ENCODE assay signal across 10 cellular contexts in genomic region chr1:41423511-41424191, GRCh38.
DNase-seq lines count a peak whose midpoint lies in the region; ATAC-seq and TF ChIP-seq lines count a peak whose summit lies in the region.
"Had no signal": no experiment of that assay in that cellular context is flagged by ENCODE, and none has a peak within 500 bp of the region (broad histone marks: within the 10 kb centered on the region; RNA-seq: fewer than 3 reads in every experiment).

No MANE protein-coding gene starts in this region.

- peaks cover 5% of the 10 kb centered on the region for H3K27me3 Mint-ChIP-seq in activated naive CD8-positive, alpha-beta T cell treated with anti-CD3 and anti-CD28 coated beads for 36 hours
- H3K27me3 Mint-ChIP-seq in activated naive CD8-positive, alpha-beta T cell treated with anti-CD3 and anti-CD28 coated beads, Interleukin-2, amount 50 U/mL, for 24 hours: peaks cover 2% of the 10 kb centered on the region
- H3K27me3 Mint-ChIP-seq in effector memory CD8-positive, alpha-beta T cell: peaks cover 16 to 37% of the 10 kb centered on the region in 2 donors

- no peak overlapping the region for H3K27ac Mint-ChIP-seq in activated naive CD8-positive, alpha-beta T cell treated with anti-CD3 and anti-CD28 coated beads for 36 hours
- no peak overlapping the region for H3K27ac Mint-ChIP-seq in activated naive CD8-positive, alpha-beta T cell treated with anti-CD3 and anti-CD28 coated beads, Interleukin-2, amount 50 U/mL, for 24 hours
- no peak overlapping the region for H3K27ac Mint-ChIP-seq in effector memory CD8-positive, alpha-beta T cell
- H3K27ac Mint-ChIP-seq: stimulated activated memory B cell treated with anti-CD40 and anti-IgM and Interleukin-4, amounts not matched to agents 10 μg/mL and 1 μg/mL and 100 μg/mL, for 72 hours had no signal

- TF ChIP-seq CTCF in brain microvascular endothelial cell (IDR thresholded peaks at IDR 0.05; ENCODE audit: low read depth, low read length, missing control alignments) (peak; percentile 40), upper lobe of left lung (IDR thresholded peaks at IDR 0.05) (peak in 5 of 6 experiments; percentile 14 to 45 (median 25))

- 59 to 75% methylated on average over 13 to 34 of the region's 38 CpGs for WGBS in upper lobe of left lung, 2 donors

- H3K36me3 ChIP-seq in brain microvascular endothelial cell (replicated peaks) (no peaks in the 10 kb centered on the region), upper lobe of left lung (no peaks in the 10 kb centered on the region)

- H3K9me3 ChIP-seq in upper lobe of left lung: no peaks in the 10 kb centered on the region

- peaks cover 3 to 13% (median 9%) of the 10 kb centered on the region in 4 donors for H3K4me1 ChIP-seq in upper lobe of left lung

- H3K4me3 Mint-ChIP-seq in activated naive CD8-positive, alpha-beta T cell treated with anti-CD3 and anti-CD28 coated beads for 36 hours: no peak overlapping the region
- H3K4me3 Mint-ChIP-seq in activated naive CD8-positive, alpha-beta T cell treated with anti-CD3 and anti-CD28 coated beads, Interleukin-2, amount 50 U/mL, for 24 hours: no peak overlapping the region
- no peak overlapping the region for H3K4me3 Mint-ChIP-seq in effector memory CD8-positive, alpha-beta T cell
- H3K4me3 Mint-ChIP-seq: stimulated activated memory B cell treated with anti-CD40 and anti-IgM and Interleukin-4, amounts not matched to agents 10 μg/mL and 1 μg/mL and 100 μg/mL, for 72 hours had no signal

- no peak overlapping the region for H3K27ac ChIP-seq in brain microvascular endothelial cell
- peak overlapping the region in 1 of 4 donors; percentile 8 for H3K27ac ChIP-seq in upper lobe of left lung

- DNase-seq in activated naive CD8-positive, alpha-beta T cell treated with anti-CD3 and anti-CD28 coated beads for 36 hours: peak; percentile 7
- no peak for DNase-seq in activated naive CD8-positive, alpha-beta T cell treated with anti-CD3 and anti-CD28 coated beads, Interleukin-2, amount 50 U/mL, for 24 hours
- DNase-seq in brain microvascular endothelial cell (no peak), left lobe of liver (ENCODE audit: low spot score) (peak; percentile 58), upper lobe of left lung (peak in 1 of 2 donors; percentile 83), GM19240 (ENCODE audit: insufficient read length, low spot score) (no peak), hippocampal formation (lab: John Stamatoyannopoulos, UW) (no peak)
- DNase-seq in effector memory CD8-positive, alpha-beta T cell: no peak
- DNase-seq: stimulated activated CD4-positive, alpha-beta T cell treated with anti-CD3 and anti-CD28 coated beads, Interleukin-12 subunit alpha, Interleukin-12 subunit beta, amount 100 ng/mL, for 4 hours had no signal

- in situ Hi-C loops in brain microvascular endothelial cell (cut with HindIII; ENCODE audit: low pct_ligation_motif_present, low sequenced_read_pairs): loop anchor here (25.0 kb wide), 1 partner anchor 136 kb away; no protein-coding TSS in a partner anchor

- no peak for TF ChIP-seq POLR2A in upper lobe of left lung (IDR thresholded peaks at IDR 0.05)

- no peaks in the 10 kb centered on the region for H3K27me3 ChIP-seq in brain microvascular endothelial cell (replicated peaks)
- H3K27me3 ChIP-seq in upper lobe of left lung: no peaks in the 10 kb centered on the region

- H3K9me3 Mint-ChIP-seq in activated naive CD8-positive, alpha-beta T cell treated with anti-CD3 and anti-CD28 coated beads for 36 hours: no peaks in the 10 kb centered on the region
- no peaks in the 10 kb centered on the region for H3K9me3 Mint-ChIP-seq in activated naive CD8-positive, alpha-beta T cell treated with anti-CD3 and anti-CD28 coated beads, Interleukin-2, amount 50 U/mL, for 24 hours
- no peaks in the 10 kb centered on the region for H3K9me3 Mint-ChIP-seq in effector memory CD8-positive, alpha-beta T cell
- H3K9me3 Mint-ChIP-seq: stimulated activated memory B cell treated with anti-CD40 and anti-IgM and Interleukin-4, amounts not matched to agents 10 μg/mL and 1 μg/mL and 100 μg/mL, for 72 hours had no signal

- H3K4me3 ChIP-seq in brain microvascular endothelial cell (ENCODE audit: low read depth, low read length) (no peak overlapping the region), upper lobe of left lung (peak overlapping the region in 1 of 4 donors; percentile 13)

- no peak for ATAC-seq in activated naive CD8-positive, alpha-beta T cell treated with anti-CD3 and anti-CD28 coated beads, Interleukin-2, amount 50 U/mL, for 24 hours
- ATAC-seq in left lobe of liver: peak; percentile 78
- ATAC-seq in upper lobe of left lung (ENCODE audit: low FRiP score in 2 of 2): peak; percentile 15 to 37
- ATAC-seq in effector memory CD8-positive, alpha-beta T cell (replicated peaks): no peak
- ATAC-seq: stimulated activated memory B cell treated with anti-CD40 and anti-IgM and Interleukin-4, amounts not matched to agents 10 μg/mL and 1 μg/mL and 100 μg/mL, for 72 hours had no signal

- no peak for TF ChIP-seq EP300 in upper lobe of left lung (IDR thresholded peaks at IDR 0.05)

- H3K36me3 Mint-ChIP-seq in activated naive CD8-positive, alpha-beta T cell treated with anti-CD3 and anti-CD28 coated beads for 36 hours: no peaks in the 10 kb centered on the region
- no peaks in the 10 kb centered on the region for H3K36me3 Mint-ChIP-seq in activated naive CD8-positive, alpha-beta T cell treated with anti-CD3 and anti-CD28 coated beads, Interleukin-2, amount 50 U/mL, for 24 hours (ENCODE audit: low read depth)
- H3K36me3 Mint-ChIP-seq in effector memory CD8-positive, alpha-beta T cell (ENCODE audit: insufficient read depth): no peaks in the 10 kb centered on the region
- H3K36me3 Mint-ChIP-seq: stimulated activated memory B cell treated with anti-CD40 and anti-IgM and Interleukin-4, amounts not matched to agents 10 μg/mL and 1 μg/mL and 100 μg/mL, for 72 hours had no signal

- H3K4me1 Mint-ChIP-seq in activated naive CD8-positive, alpha-beta T cell treated with anti-CD3 and anti-CD28 coated beads for 36 hours: no peaks in the 10 kb centered on the region
- no peaks in the 10 kb centered on the region for H3K4me1 Mint-ChIP-seq in activated naive CD8-positive, alpha-beta T cell treated with anti-CD3 and anti-CD28 coated beads, Interleukin-2, amount 50 U/mL, for 24 hours
- H3K4me1 Mint-ChIP-seq in effector memory CD8-positive, alpha-beta T cell (ENCODE audit: low read depth in 2 of 2): no peaks in the 10 kb centered on the region
- H3K4me1 Mint-ChIP-seq: stimulated activated memory B cell treated with anti-CD40 and anti-IgM and Interleukin-4, amounts not matched to agents 10 μg/mL and 1 μg/mL and 100 μg/mL, for 72 hours had no signal

Comparison
In these comparisons a context has a peak if more than half of its experiments do, and no peak if none do; other contexts are left out.
1. DNase-seq: peak in activated naive CD8-positive, alpha-beta T cell treated with anti-CD3 and anti-CD28 coated beads for 36 hours (single experiment) and left lobe of liver (single experiment); none in activated naive CD8-positive, alpha-beta T cell treated with anti-CD3 and anti-CD28 coated beads, Interleukin-2, amount 50 U/mL, for 24 hours (single experiment), brain microvascular endothelial cell (single experiment), GM19240 (single experiment), effector memory CD8-positive, alpha-beta T cell (0 of 3) and hippocampal formation (0 of 2).
2. ATAC-seq: peak in left lobe of liver (single experiment) and upper lobe of left lung (2 of 2); none in activated naive CD8-positive, alpha-beta T cell treated with anti-CD3 and anti-CD28 coated beads, Interleukin-2, amount 50 U/mL, for 24 hours (single experiment) and effector memory CD8-positive, alpha-beta T cell (single experiment).